8 cellular contexts compared by ENCODE assay signal in the genomic region with DNA sequence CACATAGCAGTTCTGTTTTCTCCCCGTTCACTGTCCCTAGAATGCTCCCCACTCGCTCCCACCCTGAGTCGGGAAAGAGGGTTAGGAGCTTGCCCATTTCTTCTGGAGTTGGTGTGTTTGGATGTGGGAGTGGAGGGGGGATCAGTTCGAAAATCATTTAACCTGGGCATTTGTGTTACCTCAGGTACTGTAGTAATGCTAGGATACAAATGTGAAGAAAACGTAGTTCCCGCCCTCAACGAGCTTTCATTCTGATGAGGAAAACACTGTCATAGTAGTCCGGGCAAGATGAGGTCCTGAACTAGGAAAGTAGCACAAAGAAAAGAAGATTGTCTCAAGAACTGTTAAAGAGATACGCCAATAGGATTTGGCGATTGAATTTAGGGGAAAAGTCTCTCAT. TPM values are rescaled to one million over a fixed set of nuclear protein-coding genes. Genes with fewer than 3 reads are reported as not detected.
A peak's percentile ranks its signal among the peaks of the same experiment; 100 is the strongest.
DNase-seq lines count a peak whose midpoint lies in the region; ATAC-seq, FAIRE-seq and TF ChIP-seq lines count a peak whose summit lies in the region.

No MANE protein-coding gene starts in this region.

- no peaks in the 10 kb centered on the region for H3K27me3 ChIP-seq in endothelial cell of umbilical vein (ENCODE audit: control insufficient read depth in 2 of 2, insufficient read depth in 2 of 2, low read length in 2 of 2)
- H3K27me3 ChIP-seq in neural progenitor cell, result no peaks in the 10 kb centered on the region

- peak overlapping the region; percentile 100 for H3K4me3 Mint-ChIP-seq in neural progenitor cell

- H3K9me3 Mint-ChIP-seq in neural progenitor cell, result no peaks in the 10 kb centered on the region

- H3K9me1 ChIP-seq in endothelial cell of umbilical vein (replicated peaks; ENCODE audit: control insufficient read depth, extremely low read depth, insufficient read depth, low read length), result no peaks in the 10 kb centered on the region

- H3K4me1 ChIP-seq in ES-I3 (ENCODE audit: insufficient read depth, low read length), result peaks cover 5% of the 10 kb centered on the region; the same call in 1 of the 2 replicates
- H3K4me1 ChIP-seq in endothelial cell of umbilical vein (ENCODE audit: control insufficient read depth, extremely low read depth, insufficient read depth, low read length), result peaks cover 13% of the 10 kb centered on the region
- peaks cover 10% of the 10 kb centered on the region for H3K4me1 ChIP-seq in neural progenitor cell

- peaks cover 11% of the 10 kb centered on the region for H3K27me3 Mint-ChIP-seq in neural progenitor cell (ENCODE audit: insufficient read depth, low read depth)

- H3K4me1 Mint-ChIP-seq in neural progenitor cell, result peaks cover 28% of the 10 kb centered on the region

- TSS peak; percentile 52 for BruUV-seq in endothelial cell of umbilical vein (replicated peaks; lab: Mats Ljungman, UMichigan)

- intact Hi-C loops in endothelial cell of umbilical vein (cut with micrococcal nuclease), result loop anchor here (2.0 to 10.0 kb wide), 3 partner anchors 110 to 482 kb away; a partner anchor contains a TSS

- H3K4me2 ChIP-seq in endothelial cell of umbilical vein (ENCODE audit: insufficient read depth, low read length), result peak overlapping the region; percentile 90
- peak overlapping the region; percentile 87 for H3K4me2 ChIP-seq in neural progenitor cell

- no peak for TF ChIP-seq POLR2A in endothelial cell of umbilical vein (IDR thresholded peaks at IDR 0.05; ENCODE audit: low read depth, low read length)

- FAIRE-seq in endothelial cell of umbilical vein (lab: Jason Lieb, UNC), result no peak
- FAIRE-seq in GM19239 (lab: Jason Lieb, UNC), result no peak

- H4K20me1 ChIP-seq in endothelial cell of umbilical vein (replicated peaks; ENCODE audit: control insufficient read depth, extremely low read depth, insufficient read depth, low read length), result no peaks in the 10 kb centered on the region
- H4K20me1 ChIP-seq in neural progenitor cell (ENCODE audit: low read depth), result peaks cover 5% of the 10 kb centered on the region

- H3F3A ChIP-seq in neural progenitor cell (ENCODE audit: low read depth), result peaks cover 26% of the 10 kb centered on the region

- dilution Hi-C loops in endothelial cell of umbilical vein (cut with MboI; ENCODE audit: extremely low pct_ligation_motif_present, low sequenced_read_pairs), result no loop called here

- peaks cover 23% of the 10 kb centered on the region for H3K36me3 Mint-ChIP-seq in neural progenitor cell

- H3K4me3 ChIP-seq in endothelial cell of umbilical vein (replicated peaks in 1 of 3; ENCODE audit: insufficient read depth in 1 of 3, low read depth in 1 of 3, low read length in 3 of 3), result peak overlapping the region; percentile 54 to 90 (median 86)
- H3K4me3 ChIP-seq in neural progenitor cell, result peak overlapping the region; percentile 90

- POLR2A ChIA-PET in endothelial cell of umbilical vein (lab: Charles Lee), result no interaction called here

- H3K9ac ChIP-seq in ES-I3 (ENCODE audit: low read depth, low read length) (peak overlapping the region; percentile 85), endothelial cell of umbilical vein (replicated peaks; ENCODE audit: extremely low read depth, insufficient read depth, low read length) (peak overlapping the region; percentile 85), neural progenitor cell (peak overlapping the region; percentile 61)

- H3K79me2 ChIP-seq in endothelial cell of umbilical vein (ENCODE audit: control insufficient read depth, insufficient read depth, low read length) (peaks cover 39% of the 10 kb centered on the region), neural progenitor cell (ENCODE audit: low read depth) (peaks cover 34% of the 10 kb centered on the region)

- peak overlapping the region; percentile 54 for H3K27ac ChIP-seq in endothelial cell of umbilical vein (ENCODE audit: insufficient read depth, low read depth, low read length)
- H3K27ac ChIP-seq in neural progenitor cell, result no peak overlapping the region

- H3K9me3 ChIP-seq in ES-I3 (ENCODE audit: control insufficient read depth, insufficient read depth, low read length) (no peaks in the 10 kb centered on the region), endothelial cell of umbilical vein (replicated peaks; ENCODE audit: control insufficient read depth, insufficient read depth, low read length) (no peaks in the 10 kb centered on the region), neural progenitor cell (ENCODE audit: low read depth) (no peaks in the 10 kb centered on the region)

- H3K27ac Mint-ChIP-seq in neural progenitor cell, result peak overlapping the region; percentile 98

- DNase-seq in OCI-M1 (lab: John Stamatoyannopoulos, UW) (peak; percentile 57), endothelial cell of umbilical vein (ENCODE audit: low read depth, low spot score) (no peak), neural progenitor cell (ENCODE audit: low spot score) (peak; percentile 3), HuH-7 (ENCODE audit: low spot score) (no peak), GM19239 (ENCODE audit: insufficient read length, low spot score) (no peak)
- no peak for DNase-seq in activated CD8-positive, alpha-beta memory T cell treated with anti-CD3 and anti-CD28 coated beads for 24 hours

- H3K36me3 ChIP-seq in ES-I3 (ENCODE audit: insufficient read depth, low read length), result peaks cover 30% of the 10 kb centered on the region
- peaks cover 12 to 17% of the 10 kb centered on the region in 2 experiments for H3K36me3 ChIP-seq in endothelial cell of umbilical vein (ENCODE audit: control insufficient read depth in 2 of 2, extremely low read depth in 1 of 2, insufficient read depth in 2 of 2, low read length in 2 of 2)
- H3K36me3 ChIP-seq in neural progenitor cell, result peaks cover 26% of the 10 kb centered on the region

- ATAC-seq in GM18867 (IDR thresholded peaks at IDR 0.05; ENCODE audit: unreplicated experiment), result no peak

- CTCF ChIA-PET in endothelial cell of umbilical vein (lab: Charles Lee), result interaction anchor here (0.8 to 1.9 kb wide), 5 partner anchors 27 to 193 kb away, joined by 3 to 9 read pairs (median 7); a partner anchor contains a TSS

- H2AFZ ChIP-seq in endothelial cell of umbilical vein (ENCODE audit: low read depth, low read length) (peak overlapping the region; percentile 6), neural progenitor cell (replicated peaks) (peak overlapping the region; percentile 35)

- TF ChIP-seq CTCF in endothelial cell of umbilical vein (IDR thresholded peaks at IDR 0.05; ENCODE audit: extremely low read depth in 1 of 2, insufficient read depth in 1 of 2, low read depth in 1 of 2, low read length in 2 of 2) (no peak), neural progenitor cell (IDR thresholded peaks at IDR 0.05) (no peak)

TF ChIP-seq in endothelial cell of umbilical vein, 7 proteins besides CTCF, POLR2A, EP300 and RAD21 (continues in another document):
- TF ChIP-seq GATA2 (IDR thresholded peaks at IDR 0.05; ENCODE audit: insufficient read depth, insufficient read length, low read depth, low read length) (no peak), EZH2 (IDR thresholded peaks at IDR 0.05; ENCODE audit: borderline replicate concordance, low read depth, low read length, severe bottlenecking) (no peak), FOS (IDR thresholded peaks at IDR 0.05; ENCODE audit: borderline replicate concordance, insufficient read depth, low read length) (no peak), JUN (IDR thresholded peaks at IDR 0.05; ENCODE audit: borderline replicate concordance, insufficient read depth, insufficient read length, low read depth) (no peak)

RNA-seq across cellular contexts. Expression of a gene that starts 0.5 kb away (rescaled TPM):
- total RNA-seq in endothelial cell of umbilical vein (72.3 and 79.0 TPM in 2 replicates), neural progenitor cell (ENCODE audit: low replicate concordance) (59.7 and 75.4 TPM in 2 replicates)
- 169 and 190 TPM in 2 replicates for polyA plus RNA-seq in endothelial cell of umbilical vein
- polyA plus RNA-seq in endothelial cell of umbilical vein (2011; cell fraction: cytosol; rRNA removed), result 139 and 153 TPM in 2 replicates
- polyA plus RNA-seq in endothelial cell of umbilical vein (2011; cell fraction: nucleus; rRNA removed), result 65.4 and 89.7 TPM in 2 replicates
- 93.9 and 121 TPM in 2 replicates for polyA plus RNA-seq in endothelial cell of umbilical vein (2012)
- polyA minus RNA-seq in endothelial cell of umbilical vein, result 260 and 279 TPM in 2 replicates
- polyA minus RNA-seq in endothelial cell of umbilical vein (2011; cell fraction: cytosol; rRNA and poly(A)+ RNA removed), result 66.4 TPM
- 21.3 and 39.3 TPM in 2 replicates for polyA minus RNA-seq in endothelial cell of umbilical vein (2011; cell fraction: nucleus; rRNA and poly(A)+ RNA removed)

RNA-seq across cellular contexts. Expression of a gene that starts 0.7 kb away (rescaled TPM):
- total RNA-seq in endothelial cell of umbilical vein (64.1 and 77.0 TPM in 2 replicates), neural progenitor cell (ENCODE audit: low replicate concordance) (38.9 and 46.9 TPM in 2 replicates)
- polyA plus RNA-seq in endothelial cell of umbilical vein, result 110 and 120 TPM in 2 replicates
- polyA plus RNA-seq in endothelial cell of umbilical vein (2011; cell fraction: cytosol; rRNA removed), result 175 and 178 TPM in 2 replicates
- 45.3 and 51.5 TPM in 2 replicates for polyA plus RNA-seq in endothelial cell of umbilical vein (2011; cell fraction: nucleus; rRNA removed)
- polyA plus RNA-seq in endothelial cell of umbilical vein (2012), result 91.8 and 147 TPM in 2 replicates
- 50.4 and 63.8 TPM in 2 replicates for polyA minus RNA-seq in endothelial cell of umbilical vein
- 16.5 TPM for polyA minus RNA-seq in endothelial cell of umbilical vein (2011; cell fraction: cytosol; rRNA and poly(A)+ RNA removed)
- 8.4 and 10.0 TPM in 2 replicates for polyA minus RNA-seq in endothelial cell of umbilical vein (2011; cell fraction: nucleus; rRNA and poly(A)+ RNA removed)

RNA-seq across cellular contexts. Expression of a gene that starts 13.1 kb away (rescaled TPM):
- total RNA-seq in endothelial cell of umbilical vein, result 16.7 and 18.5 TPM in 2 replicates
- 5.2 and 7.2 TPM in 2 replicates for polyA plus RNA-seq in endothelial cell of umbilical vein
- polyA plus RNA-seq in endothelial cell of umbilical vein (2011; cell fraction: cytosol; rRNA removed), result 11.1 and 13.5 TPM in 2 replicates
- 7.0 and 12.4 TPM in 2 replicates for polyA plus RNA-seq in endothelial cell of umbilical vein (2011; cell fraction: nucleus; rRNA removed)
- 15.4 and 19.4 TPM in 2 replicates for polyA plus RNA-seq in endothelial cell of umbilical vein (2012)
- polyA minus RNA-seq in endothelial cell of umbilical vein, result 9.2 and 9.8 TPM in 2 replicates
- polyA minus RNA-seq in endothelial cell of umbilical vein (2011; cell fraction: cytosol; rRNA and poly(A)+ RNA removed), result 5.8 TPM
- polyA minus RNA-seq in endothelial cell of umbilical vein (2011; cell fraction: nucleus; rRNA and poly(A)+ RNA removed), result 8.0 and 11.1 TPM in 2 replicates
- 35.9 and 60.0 TPM in 2 replicates for total RNA-seq in neural progenitor cell (ENCODE audit: low replicate concordance)

RNA-seq across cellular contexts. Expression of a gene that starts 13.4 kb away (rescaled TPM):
- total RNA-seq in endothelial cell of umbilical vein (1.3 and 1.8 TPM in 2 replicates), neural progenitor cell (ENCODE audit: low replicate concordance) (1.6 and 3.5 TPM in 2 replicates)
- polyA plus RNA-seq in endothelial cell of umbilical vein, result 0.49 and 0.51 TPM in 2 replicates
- 1.1 TPM in 2 replicates for polyA plus RNA-seq in endothelial cell of umbilical vein (2011; cell fraction: cytosol; rRNA removed)
- 1.7 TPM in 2 replicates for polyA plus RNA-seq in endothelial cell of umbilical vein (2011; cell fraction: nucleus; rRNA removed)
- polyA plus RNA-seq in endothelial cell of umbilical vein (2012), result 0.89 and 1.1 TPM in 2 replicates
- polyA minus RNA-seq in endothelial cell of umbilical vein, result 0.70 and 1.6 TPM in 2 replicates
- not detected for polyA minus RNA-seq in endothelial cell of umbilical vein (2011; cell fraction: cytosol; rRNA and poly(A)+ RNA removed)
- 0.43 and 0.58 TPM in 2 replicates for polyA minus RNA-seq in endothelial cell of umbilical vein (2011; cell fraction: nucleus; rRNA and poly(A)+ RNA removed)

Comparison
In these comparisons a context has a peak if more than half of its experiments do, and no peak if none do; other contexts are left out.
1. DNase-seq: peak in OCI-M1 (single experiment) and neural progenitor cell (single experiment); none in endothelial cell of umbilical vein (single experiment), HuH-7 (single experiment), GM19239 (single experiment) and activated CD8-positive, alpha-beta memory T cell treated with anti-CD3 and anti-CD28 coated beads for 24 hours (single experiment).
2. Peak in every context shown above with its lines, with median percentiles within 50 percentile points of each other: H3K9ac ChIP-seq.